ENCODE assay signal across 18 cellular contexts in the genomic region with DNA sequence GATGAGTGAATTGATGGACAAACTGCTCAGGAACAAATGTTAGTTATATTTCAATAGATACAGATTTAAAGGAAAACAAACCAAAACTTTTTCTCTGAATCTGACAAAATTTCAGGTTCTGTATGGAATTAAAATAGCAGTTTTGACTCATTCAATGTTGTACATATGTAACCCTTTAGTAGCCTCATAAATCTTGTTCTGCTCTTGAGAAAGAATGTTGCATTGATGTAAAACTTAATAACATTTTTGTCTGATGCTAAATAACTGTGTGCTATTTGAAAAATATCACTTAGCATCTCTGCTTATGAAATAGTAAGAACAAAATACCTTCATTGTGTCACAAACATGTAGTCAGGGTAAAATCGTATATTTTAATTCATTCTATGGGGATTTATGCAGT.
DNase-seq lines count a peak whose midpoint lies in the region; TF ChIP-seq lines count a peak whose summit lies in the region.
"Had no signal": no experiment of that assay in that cellular context is flagged by ENCODE, and none has a peak within 500 bp of the region (broad histone marks: within the 10 kb centered on the region; RNA-seq: fewer than 3 reads in every experiment).

No MANE protein-coding gene starts in this region.

- H3K9me3 ChIP-seq in PC-9 (ENCODE audit: insufficient read depth, low read depth) (no peaks in the 10 kb centered on the region), suprapubic skin (no peaks in the 10 kb centered on the region)
- H3K9me3 ChIP-seq: BLaER1 treated with 17β-estradiol and CSF1 and Interleukin-3, amounts not matched to agents 10 nM and 100 nM; HAP-1 had no signal

- no peak overlapping the region for H3K4me3 ChIP-seq in AG10803 (ENCODE audit: low read length)
- no peak overlapping the region for H3K4me3 ChIP-seq in PC-9
- H3K4me3 ChIP-seq in fibroblast of mammary gland (ENCODE audit: control insufficient read depth, low read depth, low read length), result no peak overlapping the region
- no peak overlapping the region for H3K4me3 ChIP-seq in suprapubic skin
- H3K4me3 ChIP-seq: BLaER1 treated with 17β-estradiol and CSF1 and Interleukin-3, amounts not matched to agents 10 nM and 100 nM; GM12878; HAP-1 had no signal

- intact Hi-C loops in PC-9 (cut with micrococcal nuclease; ENCODE audit: unreplicated experiment) (no loop called here), posterior vena cava (cut with DNase I) (no loop called here)

- no peak for TF ChIP-seq EP300 in suprapubic skin (IDR thresholded peaks at IDR 0.05)

- WGBS in suprapubic skin, result 84% methylated on average over 1 of the region's 1 CpG

- no peaks in the 10 kb centered on the region for H3K4me1 Mint-ChIP-seq in HFFc6 (ENCODE audit: low read depth)
- H3K4me1 Mint-ChIP-seq: B cell, IgD-negative memory B cell had no signal

- H3K9me2 ChIP-seq in PC-9 (ENCODE audit: insufficient read depth), result no peaks in the 10 kb centered on the region

- TF ChIP-seq POLR2A in suprapubic skin (IDR thresholded peaks at IDR 0.05), result no peak

- TF ChIP-seq CTCF in AG10803 (conservative IDR thresholded peaks at IDR 0.05; ENCODE audit: low read length), result no peak
- TF ChIP-seq CTCF in PC-9 (conservative IDR thresholded peaks at IDR 0.05), result no peak
- no peak for TF ChIP-seq CTCF in fibroblast of mammary gland (conservative IDR thresholded peaks at IDR 0.05; ENCODE audit: control insufficient read depth, insufficient read depth, low read depth, low read length)
- TF ChIP-seq CTCF in suprapubic skin (IDR thresholded peaks at IDR 0.05), result no peak
- no peak for TF ChIP-seq CTCF in HFFc6 (IDR thresholded peaks at IDR 0.05)

- no peak overlapping the region for H3K27ac Mint-ChIP-seq in HFFc6
- H3K27ac Mint-ChIP-seq: B cell; CD8-positive, alpha-beta T cell; IgD-negative memory B cell had no signal

- H3K9me3 Mint-ChIP-seq in HFFc6, result peaks cover 30% of the 10 kb centered on the region

- H3K27me3 Mint-ChIP-seq in HFFc6 (ENCODE audit: insufficient read depth), result no peaks in the 10 kb centered on the region
- H3K27me3 Mint-ChIP-seq: B cell, IgD-negative memory B cell had no signal

- no peak overlapping the region for H3K4me3 Mint-ChIP-seq in HFFc6
- H3K4me3 Mint-ChIP-seq: B cell; CD8-positive, alpha-beta T cell; IgD-negative memory B cell had no signal

- BruUV-seq in PC-9 (replicated peaks; lab: Mats Ljungman, UMichigan), result no TSS peak

- H3K79me2 ChIP-seq in PC-9 (ENCODE audit: low read depth), result no peaks in the 10 kb centered on the region

- H3K27me3 ChIP-seq in PC-9 (ENCODE audit: insufficient read depth, low read depth) (no peaks in the 10 kb centered on the region), suprapubic skin (no peaks in the 10 kb centered on the region)
- H3K27me3 ChIP-seq: BLaER1 treated with 17β-estradiol and CSF1 and Interleukin-3, amounts not matched to agents 10 nM and 100 nM had no signal

- H3K4me2 ChIP-seq in PC-9, result no peak overlapping the region

- no peaks in the 10 kb centered on the region for H3F3A ChIP-seq in PC-9 (ENCODE audit: insufficient read depth, low read depth)

- no peaks in the 10 kb centered on the region for H4K20me1 ChIP-seq in PC-9 (ENCODE audit: insufficient read depth)
- H4K20me1 ChIP-seq: BLaER1 treated with 17β-estradiol and CSF1 and Interleukin-3, amounts not matched to agents 10 nM and 100 nM had no signal

- H3K36me3 ChIP-seq in PC-9 (ENCODE audit: low read depth) (no peaks in the 10 kb centered on the region), suprapubic skin (no peaks in the 10 kb centered on the region)
- H3K36me3 ChIP-seq: BLaER1 treated with 17β-estradiol and CSF1 and Interleukin-3, amounts not matched to agents 10 nM and 100 nM; HAP-1 had no signal

- DNase-seq in AG10803 (ENCODE audit: low read depth), result peak; percentile 14
- no peak for DNase-seq in PC-9
- peak; percentile 63 for DNase-seq in fibroblast of mammary gland (ENCODE audit: low read depth)
- no peak for DNase-seq in suprapubic skin (ENCODE audit: low spot score in 2 of 2)
- no peak for DNase-seq in stimulated activated CD4-positive, alpha-beta T cell treated with anti-CD3 and anti-CD28 coated beads, Interleukin-2, amount 100 ng/mL, for 48 hours
- no peak for DNase-seq in posterior vena cava (ENCODE audit: low spot score)
- no peak for DNase-seq in HFFc6
- DNase-seq: Calu3; CD8-positive, alpha-beta T cell; DMS53; DND-41; EL; KBM-7 had no signal

- H3K27ac ChIP-seq in PC-9 (peak overlapping the region; percentile 73; the same call in 1 of the 2 replicates), suprapubic skin (peak overlapping the region; percentile 9)
- H3K27ac ChIP-seq: BLaER1 treated with 17β-estradiol and CSF1 and Interleukin-3, amounts not matched to agents 10 nM and 100 nM had no signal

- CTCF ChIA-PET in PC-9 (lab: Charles Lee), result no interaction called here

- H3K36me3 Mint-ChIP-seq in HFFc6 (ENCODE audit: low read depth), result no peaks in the 10 kb centered on the region; the same call in 1 of the 2 replicates
- H3K36me3 Mint-ChIP-seq: CD8-positive, alpha-beta T cell; IgD-negative memory B cell had no signal

- POLR2A ChIA-PET in PC-9 (lab: Charles Lee; ENCODE audit: unreplicated experiment), result no interaction called here

- no peak overlapping the region for H2AFZ ChIP-seq in PC-9

- H3K4me1 ChIP-seq in PC-9 (replicated peaks; ENCODE audit: insufficient read depth) (peaks cover 15% of the 10 kb centered on the region), suprapubic skin (no peaks in the 10 kb centered on the region)
- H3K4me1 ChIP-seq: HAP-1 had no signal

Comparison
In these comparisons a context has a peak if more than half of its experiments do, and no peak if none do; other contexts are left out.
1. DNase-seq: peak in AG10803 (single experiment) and fibroblast of mammary gland (single experiment); none in PC-9 (0 of 2), suprapubic skin (0 of 2), stimulated activated CD4-positive, alpha-beta T cell treated with anti-CD3 and anti-CD28 coated beads, Interleukin-2, amount 100 ng/mL, for 48 hours (0 of 2), posterior vena cava (single experiment) and HFFc6 (single experiment).